In genomic region chr20:43492101-43492500, GRCh38 we compare ENCODE assay signal across 14 cellular contexts.
DNase-seq lines count a peak whose midpoint lies in the region; ATAC-seq, FAIRE-seq and TF ChIP-seq lines count a peak whose summit lies in the region.
"Had no signal": no experiment of that assay in that cellular context is flagged by ENCODE, and none has a peak within 500 bp of the region (broad histone marks: within the 10 kb centered on the region; RNA-seq: fewer than 3 reads in every experiment).

No MANE protein-coding gene starts in this region.

- peak; percentile 46 for FAIRE-seq in GM18507 (lab: Jason Lieb, UNC)
- FAIRE-seq in H54 (lab: Jason Lieb, UNC) = no peak

- DNase-seq in GM18507 (ENCODE audit: extremely low spot score, insufficient read length, low read depth) (no peak), GM20000 (ENCODE audit: low spot score) (peak; percentile 56), epithelial cell of esophagus (ENCODE audit: low read depth) (peak; percentile 96), GOT3 (lab: John Stamatoyannopoulos, UW) (no peak), NCI-H1105 (lab: John Stamatoyannopoulos, UW) (no peak), H54 (ENCODE audit: insufficient read length, low spot score) (no peak)
- no peak for DNase-seq in stimulated activated CD4-positive, alpha-beta T cell treated with anti-CD3 and anti-CD28 coated beads, Interleukin-2, amount 100 ng/mL, for 24 hours
- DNase-seq: activated T-cell treated with anti-CD3 and anti-CD28 coated beads, Interleukin-2, amount 50 U/mL, for 48 hours; cerebellar nuclear complex; COR-L47; left cardiac atrium; NCI-H82; stimulated activated CD4-positive, alpha-beta T cell treated with anti-CD3 and anti-CD28 coated beads, Interleukin-15, amount 100 ng/mL, for 24 hours had no signal

- TF ChIP-seq POLR2A in H54 (IDR thresholded peaks at IDR 0.05; ENCODE audit: low read depth, low read length) = no peak

- peak; percentile 73 for ATAC-seq in HG03135 (IDR thresholded peaks at IDR 0.05; ENCODE audit: unreplicated experiment)
- ATAC-seq: left cardiac atrium had no signal

- no peak overlapping the region for H3K4me3 ChIP-seq in epithelial cell of esophagus (ENCODE audit: low read length)

- no peak for TF ChIP-seq CTCF in GM20000 (IDR thresholded peaks at IDR 0.05; ENCODE audit: extremely low read depth, missing control alignments)
- no peak for TF ChIP-seq CTCF in epithelial cell of esophagus (IDR thresholded peaks at IDR 0.05; ENCODE audit: insufficient read depth, low read depth, low read length, missing control alignments)

Comparison
In these comparisons a context has a peak if more than half of its experiments do, and no peak if none do; other contexts are left out.
1. DNase-seq: peak in GM20000 (single experiment) and epithelial cell of esophagus (single experiment); none in GM18507 (single experiment), GOT3 (single experiment), NCI-H1105 (single experiment), stimulated activated CD4-positive, alpha-beta T cell treated with anti-CD3 and anti-CD28 coated beads, Interleukin-2, amount 100 ng/mL, for 24 hours (0 of 2) and H54 (single experiment).